Comparison of ENCODE assay signal across 16 cellular contexts in genomic region chr2:104758199-104758620, GRCh38.
DNase-seq lines count a peak whose midpoint lies in the region; ATAC-seq, FAIRE-seq and TF ChIP-seq lines count a peak whose summit lies in the region.
"Had no signal": no experiment of that assay in that cellular context is flagged by ENCODE, and none has a peak within 500 bp of the region (broad histone marks: within the 10 kb centered on the region; RNA-seq: fewer than 3 reads in every experiment).

No MANE protein-coding gene starts in this region.

- H3K27me3 Mint-ChIP-seq in WTC11 (ENCODE audit: low read depth) = peaks cover 10% of the 10 kb centered on the region

- DNase-seq in Jurkat, Clone E6-1 (ENCODE audit: low read depth, low spot score) = peak; percentile 20
- peak; percentile 74 for DNase-seq in WTC11 (ENCODE audit: low spot score)
- peak; percentile 60 for DNase-seq in iPS DF 4.7 (ENCODE audit: extremely low read depth, low spot score)
- peak; percentile 49 for DNase-seq in renal cortical epithelial cell (ENCODE audit: low read depth)
- DNase-seq in D721Med (ENCODE audit: insufficient read length, low spot score) = no peak
- no peak for DNase-seq in A673 (ENCODE audit: low spot score)
- no peak for DNase-seq in NCI-H1105 (lab: John Stamatoyannopoulos, UW)
- DNase-seq: activated T-cell treated with anti-CD3 and anti-CD28 coated beads, Interleukin-2, amount 50 U/mL, for 1 hour; CD8-positive, alpha-beta memory T cell; NCI-H82 had no signal

- no peak overlapping the region for H3K4me3 ChIP-seq in Jurkat, Clone E6-1 (ENCODE audit: low read length)
- H3K4me3 ChIP-seq in A673 (ENCODE audit: low read depth, low read length, poor library complexity, severe bottlenecking) = no peak overlapping the region
- H3K4me3 ChIP-seq: right atrium auricular region, suprapubic skin had no signal

- H3K9me3 ChIP-seq in A673 (ENCODE audit: low read depth, low read length, poor library complexity, severe bottlenecking) = no peaks in the 10 kb centered on the region
- H3K9me3 ChIP-seq: right atrium auricular region, suprapubic skin had no signal

- no peaks in the 10 kb centered on the region for H3K27me3 ChIP-seq in A673 (replicated peaks; ENCODE audit: insufficient read depth, low read depth, low read length, poor library complexity)
- H3K27me3 ChIP-seq: right atrium auricular region, suprapubic skin had no signal

- ATAC-seq in WTC11 (peak; percentile 92), HG02763 (IDR thresholded peaks at IDR 0.05; ENCODE audit: unreplicated experiment) (no peak)
- ATAC-seq: SK-N-SH treated with all-trans-retinoic acid at 6 μM for 48 hours had no signal

- CTCF ChIA-PET in WTC11 (lab: Charles Lee) = interaction anchor here (1.0 to 1.5 kb wide), 4 partner anchors 25 to 92 kb away, joined by 3 to 7 read pairs (median 5); no protein-coding TSS in a partner anchor
- CTCF ChIA-PET in A673 (lab: Charles Lee) = no interaction called here

- FAIRE-seq in D721Med (lab: Jason Lieb, UNC) = no peak
- FAIRE-seq: endometrium had no signal

- H3K27ac Mint-ChIP-seq in WTC11 = peak overlapping the region; percentile 93
- H3K27ac Mint-ChIP-seq: CD8-positive, alpha-beta memory T cell had no signal

- intact Hi-C loops in A673 (cut with micrococcal nuclease; ENCODE audit: unreplicated experiment) = no loop called here

- H3K4me3 Mint-ChIP-seq in WTC11 = peak overlapping the region; percentile 45
- H3K4me3 Mint-ChIP-seq: CD8-positive, alpha-beta memory T cell had no signal

- peaks cover 16% of the 10 kb centered on the region for H3K9me3 Mint-ChIP-seq in WTC11

- no peaks in the 10 kb centered on the region for H3K36me3 ChIP-seq in A673 (ENCODE audit: insufficient read depth, low read length, poor library complexity, severe bottlenecking)
- H3K36me3 ChIP-seq: right atrium auricular region, suprapubic skin had no signal

- no TSS peak for BruUV-seq in A673 (replicated peaks; lab: Mats Ljungman, UMichigan)

- peaks cover 36% of the 10 kb centered on the region for H3K4me1 Mint-ChIP-seq in WTC11
- H3K4me1 Mint-ChIP-seq: CD8-positive, alpha-beta memory T cell had no signal

- H3K27ac ChIP-seq in A673 (ENCODE audit: low read depth, low read length, poor library complexity, severe bottlenecking) = no peak overlapping the region
- H3K27ac ChIP-seq: HL-60, right atrium auricular region, suprapubic skin had no signal

- TF ChIP-seq CTCF in WTC11 (IDR thresholded peaks at IDR 0.05) = no peak
- TF ChIP-seq CTCF in D721Med (IDR thresholded peaks at IDR 0.05; ENCODE audit: insufficient read depth, missing control alignments) = no peak
- TF ChIP-seq CTCF in A673 (conservative IDR thresholded peaks at IDR 0.05; ENCODE audit: low read depth, low read length) = no peak

- POLR2A ChIA-PET in WTC11 (lab: Charles Lee) (no interaction called here), A673 (lab: Charles Lee; ENCODE audit: low non-redundant PET) (no interaction called here)

- H3K4me1 ChIP-seq in A673 (ENCODE audit: insufficient read depth, low read length, poor library complexity, severe bottlenecking) = no peaks in the 10 kb centered on the region
- H3K4me1 ChIP-seq: right atrium auricular region, suprapubic skin had no signal

- H3K36me3 Mint-ChIP-seq in WTC11 = peaks cover 12% of the 10 kb centered on the region
- H3K36me3 Mint-ChIP-seq: CD8-positive, alpha-beta memory T cell had no signal

TF ChIP-seq in WTC11, 78 proteins besides CTCF, POLR2A, EP300 and RAD21:
- no peak for TF ChIP-seq SP1 (CRISPR knock-in tag; conservative IDR thresholded peaks at IDR 0.05)
- 0 out of 2 replicates have a peak, but pooled peaks have one; percentile 38 for TF ChIP-seq FOXK1 (CRISPR knock-in tag; IDR thresholded peaks at IDR 0.05)
- TF ChIP-seq ZBTB43 (CRISPR knock-in tag; IDR thresholded peaks at IDR 0.05) = peak; percentile 50; the same call in 1 of the 2 replicates
- peak; percentile 27; the same call in 1 of the 2 replicates for TF ChIP-seq ZNF423 (CRISPR knock-in tag; IDR thresholded peaks at IDR 0.05)

Comparison
In these comparisons a context has a peak if more than half of its experiments do, and no peak if none do; other contexts are left out.
1. DNase-seq: peak in Jurkat, Clone E6-1 (single experiment), WTC11 (single experiment), iPS DF 4.7 (single experiment) and renal cortical epithelial cell (single experiment); none in D721Med (single experiment), A673 (single experiment) and NCI-H1105 (single experiment).